Comparison of ENCODE assay signal across 8 cellular contexts in genomic region chr11:119509969-119510401, GRCh38.
DNase-seq lines count a peak whose midpoint lies in the region; ATAC-seq and TF ChIP-seq lines count a peak whose summit lies in the region.

No MANE protein-coding gene starts in this region.

- TF ChIP-seq CTCF in GM13977 (IDR thresholded peaks at IDR 0.05; ENCODE audit: extremely low read depth, insufficient read depth, missing control alignments), result no peak
- TF ChIP-seq CTCF in neural progenitor cell (IDR thresholded peaks at IDR 0.05), result no peak

- H3K36me3 Mint-ChIP-seq in neural progenitor cell, result no peaks in the 10 kb centered on the region

- peaks cover 21% of the 10 kb centered on the region for H3K4me1 ChIP-seq in adipocyte (ENCODE audit: control insufficient read depth, insufficient read depth, low read length)
- H3K4me1 ChIP-seq in muscle layer of duodenum (ENCODE audit: control insufficient read depth in 1 of 2, insufficient read depth in 2 of 2, low read length in 2 of 2), result no peaks in the 10 kb centered on the region
- peaks cover 27% of the 10 kb centered on the region for H3K4me1 ChIP-seq in neural progenitor cell

- no peaks in the 10 kb centered on the region for H3K9me3 ChIP-seq in adipocyte (ENCODE audit: control insufficient read depth, low read length)
- H3K9me3 ChIP-seq in muscle layer of duodenum (ENCODE audit: control insufficient read depth in 1 of 2, low read length in 2 of 2), result no peaks in the 10 kb centered on the region
- no peaks in the 10 kb centered on the region for H3K9me3 ChIP-seq in neural progenitor cell (ENCODE audit: low read depth)

- in situ Hi-C loops in GM13977 (cut with MboI; ENCODE audit: low pct_unique_long_range_greater_than_20kb, low sequenced_read_pairs, unreplicated experiment), result no loop called here

- H3K4me3 ChIP-seq in adipocyte (ENCODE audit: low read length), result no peak overlapping the region
- no peak overlapping the region for H3K4me3 ChIP-seq in muscle layer of duodenum (ENCODE audit: low read depth in 1 of 2, low read length in 2 of 2)
- no peak overlapping the region for H3K4me3 ChIP-seq in neural progenitor cell

- peaks cover 16% of the 10 kb centered on the region for H3K9me3 Mint-ChIP-seq in neural progenitor cell

- H3K27me3 ChIP-seq in adipocyte (replicated peaks; ENCODE audit: control insufficient read depth, insufficient read depth, low read length), result no peaks in the 10 kb centered on the region
- no peaks in the 10 kb centered on the region for H3K27me3 ChIP-seq in muscle layer of duodenum (ENCODE audit: low read depth, low read length)
- no peaks in the 10 kb centered on the region for H3K27me3 ChIP-seq in neural progenitor cell

- no peaks in the 10 kb centered on the region for H3F3A ChIP-seq in neural progenitor cell (ENCODE audit: low read depth)

- no peak overlapping the region for H3K27ac Mint-ChIP-seq in neural progenitor cell

- ATAC-seq in GM21515 (IDR thresholded peaks at IDR 0.05; ENCODE audit: unreplicated experiment), result peak; percentile 81

- H4K20me1 ChIP-seq in neural progenitor cell (ENCODE audit: low read depth), result no peaks in the 10 kb centered on the region

- H3K79me2 ChIP-seq in neural progenitor cell (ENCODE audit: low read depth), result no peaks in the 10 kb centered on the region

- no peak overlapping the region for H3K4me2 ChIP-seq in neural progenitor cell

- no peak overlapping the region for H2AFZ ChIP-seq in neural progenitor cell (replicated peaks)

- H3K36me3 ChIP-seq in adipocyte (ENCODE audit: control insufficient read depth, insufficient read depth, low read length, severe bottlenecking), result no peaks in the 10 kb centered on the region
- no peaks in the 10 kb centered on the region for H3K36me3 ChIP-seq in muscle layer of duodenum (ENCODE audit: control insufficient read depth in 1 of 2, insufficient read depth in 2 of 2, low read length in 2 of 2)
- no peaks in the 10 kb centered on the region for H3K36me3 ChIP-seq in neural progenitor cell

- DNase-seq in GM13977 (ENCODE audit: low spot score), result peak; percentile 78
- peak; percentile 78 for DNase-seq in HS-5 (ENCODE audit: low read depth)
- DNase-seq in adipocyte (ENCODE audit: low read depth), result peak; percentile 83
- no peak for DNase-seq in neural progenitor cell (ENCODE audit: low spot score)
- no peak for DNase-seq in NCI-H1092 (lab: John Stamatoyannopoulos, UW)
- no peak for DNase-seq in NCI-H748 treated with DMSO at 0.1 percent for 48 hours (lab: John Stamatoyannopoulos, UW)

- peaks cover 48% of the 10 kb centered on the region for H3K4me1 Mint-ChIP-seq in neural progenitor cell

- H3K9ac ChIP-seq in adipocyte (ENCODE audit: low read length) (no peak overlapping the region), neural progenitor cell (no peak overlapping the region)

- peaks cover 14% of the 10 kb centered on the region for H3K27me3 Mint-ChIP-seq in neural progenitor cell (ENCODE audit: insufficient read depth, low read depth)

- no peak overlapping the region for H3K4me3 Mint-ChIP-seq in neural progenitor cell

- H3K27ac ChIP-seq in muscle layer of duodenum (ENCODE audit: low read length), result peak overlapping the region; percentile 16
- H3K27ac ChIP-seq in neural progenitor cell, result no peak overlapping the region

Comparison
In these comparisons a context has a peak if more than half of its experiments do, and no peak if none do; other contexts are left out.
1. DNase-seq: peak in GM13977 (single experiment), HS-5 (single experiment) and adipocyte (single experiment); none in neural progenitor cell (single experiment), NCI-H1092 (single experiment) and NCI-H748 treated with DMSO at 0.1 percent for 48 hours (single experiment).